Comparison of ENCODE assay signal across 1 cellular context in genomic region chr9:5510991-5511390, GRCh38.
TF ChIP-seq lines count a peak whose summit lies in the region.

No MANE protein-coding gene starts in this region.

TF ChIP-seq in SK-N-SH, 30 proteins besides CTCF, POLR2A, EP300 and RAD21 (continued from another document):
- TF ChIP-seq, protein P1, sequence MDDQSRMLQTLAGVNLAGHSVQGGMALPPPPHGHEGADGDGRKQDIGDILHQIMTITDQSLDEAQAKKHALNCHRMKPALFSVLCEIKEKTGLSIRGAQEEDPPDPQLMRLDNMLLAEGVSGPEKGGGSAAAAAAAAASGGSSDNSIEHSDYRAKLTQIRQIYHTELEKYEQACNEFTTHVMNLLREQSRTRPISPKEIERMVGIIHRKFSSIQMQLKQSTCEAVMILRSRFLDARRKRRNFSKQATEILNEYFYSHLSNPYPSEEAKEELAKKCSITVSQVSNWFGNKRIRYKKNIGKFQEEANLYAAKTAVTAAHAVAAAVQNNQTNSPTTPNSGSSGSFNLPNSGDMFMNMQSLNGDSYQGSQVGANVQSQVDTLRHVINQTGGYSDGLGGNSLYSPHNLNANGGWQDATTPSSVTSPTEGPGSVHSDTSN (IDR thresholded peaks at IDR 0.05) = peak; percentile 15; the same call in 1 of the 2 replicates
- TF ChIP-seq FOXM1 (IDR thresholded peaks at IDR 0.05; ENCODE audit: low read depth) (no peak), FOXJ3 (CRISPR knock-in tag; IDR thresholded peaks at IDR 0.05) (no peak), ZBTB33 (IDR thresholded peaks at IDR 0.05; ENCODE audit: borderline replicate concordance, low read depth) (no peak), YY1 (IDR thresholded peaks at IDR 0.05; ENCODE audit: low read depth) (peak; percentile 16; the same call in 1 of the 2 replicates)
TF ChIP-seq in SK-N-SH: peak in this region for 3.
